In the genomic region with DNA sequence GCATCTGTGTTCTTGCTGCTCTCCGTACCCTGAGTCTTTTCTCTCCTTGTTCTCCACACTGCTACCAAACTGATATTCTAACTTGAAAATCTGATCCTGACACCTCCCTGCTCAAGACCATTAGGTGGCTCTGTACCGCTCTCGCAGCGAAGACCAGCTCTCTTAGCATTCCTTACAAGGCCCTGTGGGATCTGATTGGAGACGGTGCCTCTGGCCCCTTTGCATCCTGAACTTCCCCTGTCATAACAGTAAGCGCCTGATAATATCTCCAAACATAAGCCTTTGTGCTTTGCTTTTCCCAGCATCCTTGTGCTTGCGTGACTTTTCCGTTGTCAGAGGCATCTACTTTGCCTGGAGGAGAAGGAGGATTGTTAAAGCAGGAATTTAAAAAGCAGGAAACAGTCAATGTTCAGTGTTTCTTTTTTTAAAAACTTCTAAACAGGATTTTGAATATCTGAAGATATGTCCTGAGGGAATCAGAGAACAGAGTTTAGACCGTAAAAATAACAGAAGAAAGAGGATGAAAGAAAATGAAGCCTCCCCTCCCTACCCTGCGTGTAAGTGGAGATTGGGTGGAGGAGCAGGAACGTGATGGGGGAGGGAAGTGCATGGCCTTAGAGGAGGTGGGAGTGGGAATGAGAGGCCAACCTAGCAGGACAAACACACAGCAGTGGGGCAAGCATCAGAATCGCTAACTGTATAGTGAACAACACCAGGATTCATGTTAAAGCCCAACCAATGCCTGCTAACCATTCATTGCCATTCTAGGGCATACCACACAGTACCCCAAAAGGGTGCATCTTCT, we compare ENCODE assay signal across 11 cellular contexts.
DNase-seq lines count a peak whose midpoint lies in the region; ATAC-seq and TF ChIP-seq lines count a peak whose summit lies in the region.
"Had no signal": no experiment of that assay in that cellular context is flagged by ENCODE, and none has a peak within 500 bp of the region (broad histone marks: within the 10 kb centered on the region; RNA-seq: fewer than 3 reads in every experiment).

No MANE protein-coding gene starts in this region.

- no peak overlapping the region for H3K27ac ChIP-seq in iPS-20b (ENCODE audit: low read length)
- H3K27ac ChIP-seq: ovary had no signal

- peaks cover 10% of the 10 kb centered on the region for H3K4me1 ChIP-seq in iPS-20b (ENCODE audit: insufficient read depth, low read length)

- no peaks in the 10 kb centered on the region for H3K36me3 ChIP-seq in iPS-20b (ENCODE audit: insufficient read depth, low read depth, low read length)
- H3K36me3 ChIP-seq: ovary had no signal

- DNase-seq in HFFc6 (peak; percentile 97), choroid plexus epithelial cell (ENCODE audit: low read depth) (peak; percentile 83), skeletal muscle cell (ENCODE audit: low read depth) (peak; percentile 34), AG08395 (ENCODE audit: low spot score) (no peak)
- DNase-seq: NCI-H526; ovary; stimulated activated naive B cell treated with anti-CD40 and anti-IgM and Interleukin-4, amounts not matched to agents 10 μg/mL and 1 μg/mL and 100 μg/mL, for 72 hours had no signal

- peaks cover 26% of the 10 kb centered on the region for H3K9me3 Mint-ChIP-seq in HFFc6

- H3K27me3 ChIP-seq in iPS-20b (ENCODE audit: insufficient read depth, low read length) = no peaks in the 10 kb centered on the region
- H3K27me3 ChIP-seq: ovary had no signal

- H3K9ac ChIP-seq in iPS-20b (ENCODE audit: low read depth, low read length) = 0 out of 2 replicates have a peak overlapping the region, but pooled peaks have one; percentile 6

- H3K4me1 Mint-ChIP-seq in HFFc6 (ENCODE audit: low read depth) = peaks cover 16% of the 10 kb centered on the region

- H3K4me3 ChIP-seq in choroid plexus epithelial cell (ENCODE audit: low read depth, low read length) (no peak overlapping the region), iPS-20b (ENCODE audit: low read length) (no peak overlapping the region), skeletal muscle cell (ENCODE audit: low read depth, low read length) (no peak overlapping the region)
- H3K4me3 ChIP-seq: ovary had no signal

- no peak overlapping the region for H3K4me3 Mint-ChIP-seq in HFFc6
- H3K4me3 Mint-ChIP-seq: stimulated activated naive B cell treated with anti-CD40 and anti-IgM and Interleukin-4, amounts not matched to agents 10 μg/mL and 1 μg/mL and 100 μg/mL, for 72 hours had no signal

- peaks cover 5% of the 10 kb centered on the region for H3K27me3 Mint-ChIP-seq in HFFc6 (ENCODE audit: insufficient read depth)

- no peak overlapping the region for H3K27ac Mint-ChIP-seq in HFFc6
- H3K27ac Mint-ChIP-seq: stimulated activated naive B cell treated with anti-CD40 and anti-IgM and Interleukin-4, amounts not matched to agents 10 μg/mL and 1 μg/mL and 100 μg/mL, for 72 hours had no signal

- H3K9me3 ChIP-seq in iPS-20b (ENCODE audit: insufficient read depth, low read depth, low read length) = no peaks in the 10 kb centered on the region
- H3K9me3 ChIP-seq: ovary had no signal

- ATAC-seq in HG02588 (IDR thresholded peaks at IDR 0.05; ENCODE audit: unreplicated experiment) (no peak), GM21576 (IDR thresholded peaks at IDR 0.05; ENCODE audit: unreplicated experiment) (no peak), HG03442 (IDR thresholded peaks at IDR 0.05; ENCODE audit: unreplicated experiment) (no peak)
- ATAC-seq: stimulated activated naive B cell treated with anti-CD40 and anti-IgM and Interleukin-4, amounts not matched to agents 10 μg/mL and 1 μg/mL and 100 μg/mL, for 72 hours had no signal

- TF ChIP-seq CTCF in HFFc6 (IDR thresholded peaks at IDR 0.05) = peak; percentile 68
- peak; percentile 67 for TF ChIP-seq CTCF in choroid plexus epithelial cell (conservative IDR thresholded peaks at IDR 0.05; ENCODE audit: low read depth, low read length)

- peaks cover 37% of the 10 kb centered on the region for H3K36me3 Mint-ChIP-seq in HFFc6 (ENCODE audit: low read depth)
